In genomic region chr4:179040259-179040658, GRCh38 we compare ENCODE assay signal across 31 cellular contexts.
"Had no signal": no experiment of that assay in that cellular context is flagged by ENCODE, and none has a peak within 500 bp of the region (broad histone marks: within the 10 kb centered on the region; RNA-seq: fewer than 3 reads in every experiment).

No MANE protein-coding gene starts in this region.

- H3K4me3 ChIP-seq: breast epithelium, psoas muscle, right atrium auricular region, smooth muscle cell, uterus had no signal

- H3K9me3 ChIP-seq: breast epithelium, right atrium auricular region, uterus had no signal

- H3K27ac ChIP-seq: breast epithelium, parathyroid adenoma, psoas muscle, right atrium auricular region, uterus had no signal

- H3K36me3 Mint-ChIP-seq: activated naive CD4-positive, alpha-beta T cell treated with anti-CD3 and anti-CD28 coated beads, Interleukin-2, amount 50 U/mL, for 24 hours; stimulated activated memory B cell treated with anti-CD40 and anti-IgM and Interleukin-4, amounts not matched to agents 10 μg/mL and 1 μg/mL and 100 μg/mL, for 72 hours; type B pancreatic cell had no signal

- H3K4me3 Mint-ChIP-seq: activated CD4-positive, alpha-beta memory T cell treated with anti-CD3 and anti-CD28 coated beads, Interleukin-2, amount 10 ng/mL, durations not matched to agents 7 days and 5 days; activated CD4-positive, alpha-beta T cell treated with anti-CD3 and anti-CD28 coated beads, Interleukin-2, amount 10 ng/mL, durations not matched to agents 7 days and 5 days; activated naive CD4-positive, alpha-beta T cell treated with anti-CD3 and anti-CD28 coated beads, Interleukin-2, amount 50 U/mL, for 24 hours; activated T-cell treated with anti-CD3 and anti-CD28 coated beads, Interleukin-2, amount 50 U/mL, for 4 hours; activated T-helper 17 cell treated with anti-CD3 and anti-CD28 coated beads, Interleukin-2, amount 50 U/mL, for 72 hours; endodermal cell; nephron progenitor cell; stimulated activated memory B cell treated with anti-CD40 and anti-IgM and Interleukin-4, amounts not matched to agents 10 μg/mL and 1 μg/mL and 100 μg/mL, for 72 hours; stimulated activated naive CD8-positive, alpha-beta T cell treated with anti-CD3 and anti-CD28 coated beads, Interleukin-15, amount 100 ng/mL, for 72 hours; T-helper 17 cell; type B pancreatic cell had no signal

- H3K4me2 ChIP-seq: smooth muscle cell had no signal

- FAIRE-seq: islet of Langerhans had no signal

- ATAC-seq: activated T-cell treated with anti-CD3 and anti-CD28 coated beads, Interleukin-2, amount 50 U/mL, for 4 hours; activated T-helper 17 cell treated with anti-CD3 and anti-CD28 coated beads, Interleukin-2, amount 50 U/mL, for 72 hours; esophagus mucosa; left ventricle myocardium superior; psoas muscle; stimulated activated memory B cell treated with anti-CD40 and anti-IgM and Interleukin-4, amounts not matched to agents 10 μg/mL and 1 μg/mL and 100 μg/mL, for 72 hours; stimulated activated naive CD8-positive, alpha-beta T cell treated with anti-CD3 and anti-CD28 coated beads, Interleukin-15, amount 100 ng/mL, for 72 hours; T-helper 17 cell had no signal

- H3K27ac Mint-ChIP-seq: activated CD4-positive, alpha-beta memory T cell treated with anti-CD3 and anti-CD28 coated beads, Interleukin-2, amount 10 ng/mL, durations not matched to agents 7 days and 5 days; activated CD4-positive, alpha-beta T cell treated with anti-CD3 and anti-CD28 coated beads, Interleukin-2, amount 10 ng/mL, durations not matched to agents 7 days and 5 days; activated naive CD4-positive, alpha-beta T cell treated with anti-CD3 and anti-CD28 coated beads, Interleukin-2, amount 50 U/mL, for 24 hours; activated T-helper 17 cell treated with anti-CD3 and anti-CD28 coated beads, Interleukin-2, amount 50 U/mL, for 72 hours; endodermal cell; nephron progenitor cell; stimulated activated memory B cell treated with anti-CD40 and anti-IgM and Interleukin-4, amounts not matched to agents 10 μg/mL and 1 μg/mL and 100 μg/mL, for 72 hours; stimulated activated naive CD8-positive, alpha-beta T cell treated with anti-CD3 and anti-CD28 coated beads, Interleukin-15, amount 100 ng/mL, for 72 hours; T-helper 17 cell; type B pancreatic cell had no signal

- H3K27me3 Mint-ChIP-seq: activated CD4-positive, alpha-beta memory T cell treated with anti-CD3 and anti-CD28 coated beads, Interleukin-2, amount 10 ng/mL, durations not matched to agents 7 days and 5 days; activated CD4-positive, alpha-beta T cell treated with anti-CD3 and anti-CD28 coated beads, Interleukin-2, amount 10 ng/mL, durations not matched to agents 7 days and 5 days; activated naive CD4-positive, alpha-beta T cell treated with anti-CD3 and anti-CD28 coated beads, Interleukin-2, amount 50 U/mL, for 24 hours; activated T-helper 17 cell treated with anti-CD3 and anti-CD28 coated beads, Interleukin-2, amount 50 U/mL, for 72 hours; stimulated activated memory B cell treated with anti-CD40 and anti-IgM and Interleukin-4, amounts not matched to agents 10 μg/mL and 1 μg/mL and 100 μg/mL, for 72 hours; stimulated activated naive CD8-positive, alpha-beta T cell treated with anti-CD3 and anti-CD28 coated beads, Interleukin-15, amount 100 ng/mL, for 72 hours; T-helper 17 cell; type B pancreatic cell had no signal

- H3K9ac ChIP-seq: parathyroid adenoma had no signal

- H3K27me3 ChIP-seq: breast epithelium, right atrium auricular region, uterus had no signal

- H3K79me2 ChIP-seq: parathyroid adenoma had no signal

- DNase-seq: activated CD4-positive, alpha-beta memory T cell treated with anti-CD3 and anti-CD28 coated beads, Interleukin-2, amount 10 ng/mL, durations not matched to agents 7 days and 5 days; activated CD4-positive, alpha-beta T cell treated with anti-CD3 and anti-CD28 coated beads for 1 hour; activated CD4-positive, alpha-beta T cell treated with anti-CD3 and anti-CD28 coated beads, Interleukin-2, amount 10 ng/mL, durations not matched to agents 7 days and 5 days; activated gamma-delta T cell treated with Interleukin-2 at 50 U/mL for 16 hours; activated T-cell treated with anti-CD3 and anti-CD28 coated beads, Interleukin-2, amount 50 U/mL, for 4 hours; central memory CD4-positive, alpha-beta T cell; endodermal cell; foreskin fibroblast; head of caudate nucleus; hypothalamus; left ventricle myocardium superior; nephron progenitor cell; occipital lobe; psoas muscle; stimulated activated CD4-positive, alpha-beta T cell treated with anti-CD3 and anti-CD28 coated beads, Interleukin-1b, Interleukin-23, amount 100 ng/mL, for 48 hours; stimulated activated CD4-positive, alpha-beta T cell treated with anti-CD3 and anti-CD28 coated beads, Interleukin-4, amount 100 ng/mL, for 4 hours; stimulated activated CD8-positive, alpha-beta memory T cell treated with anti-CD3 and anti-CD28 coated beads, Interleukin-4, amount 100 ng/mL, for 48 hours; stimulated activated naive CD8-positive, alpha-beta T cell treated with anti-CD3 and anti-CD28 coated beads, Interleukin-15, amount 100 ng/mL, for 72 hours; substantia nigra; T-helper 17 cell; uterus had no signal

- H2AFZ ChIP-seq: parathyroid adenoma had no signal

- H3K4me1 Mint-ChIP-seq: activated CD4-positive, alpha-beta memory T cell treated with anti-CD3 and anti-CD28 coated beads, Interleukin-2, amount 10 ng/mL, durations not matched to agents 7 days and 5 days; activated CD4-positive, alpha-beta T cell treated with anti-CD3 and anti-CD28 coated beads, Interleukin-2, amount 10 ng/mL, durations not matched to agents 7 days and 5 days; activated naive CD4-positive, alpha-beta T cell treated with anti-CD3 and anti-CD28 coated beads, Interleukin-2, amount 50 U/mL, for 24 hours; activated T-helper 17 cell treated with anti-CD3 and anti-CD28 coated beads, Interleukin-2, amount 50 U/mL, for 72 hours; endodermal cell; nephron progenitor cell; stimulated activated memory B cell treated with anti-CD40 and anti-IgM and Interleukin-4, amounts not matched to agents 10 μg/mL and 1 μg/mL and 100 μg/mL, for 72 hours; stimulated activated naive CD8-positive, alpha-beta T cell treated with anti-CD3 and anti-CD28 coated beads, Interleukin-15, amount 100 ng/mL, for 72 hours; T-helper 17 cell had no signal

- H3K4me1 ChIP-seq: breast epithelium, parathyroid adenoma, psoas muscle, right atrium auricular region, uterus had no signal

- H3K36me3 ChIP-seq: breast epithelium, right atrium auricular region, uterus had no signal

- H3K9me3 Mint-ChIP-seq: activated naive CD4-positive, alpha-beta T cell treated with anti-CD3 and anti-CD28 coated beads, Interleukin-2, amount 50 U/mL, for 24 hours; nephron progenitor cell; stimulated activated memory B cell treated with anti-CD40 and anti-IgM and Interleukin-4, amounts not matched to agents 10 μg/mL and 1 μg/mL and 100 μg/mL, for 72 hours; type B pancreatic cell had no signal
